30 cellular contexts compared by ENCODE assay signal in the genomic region with DNA sequence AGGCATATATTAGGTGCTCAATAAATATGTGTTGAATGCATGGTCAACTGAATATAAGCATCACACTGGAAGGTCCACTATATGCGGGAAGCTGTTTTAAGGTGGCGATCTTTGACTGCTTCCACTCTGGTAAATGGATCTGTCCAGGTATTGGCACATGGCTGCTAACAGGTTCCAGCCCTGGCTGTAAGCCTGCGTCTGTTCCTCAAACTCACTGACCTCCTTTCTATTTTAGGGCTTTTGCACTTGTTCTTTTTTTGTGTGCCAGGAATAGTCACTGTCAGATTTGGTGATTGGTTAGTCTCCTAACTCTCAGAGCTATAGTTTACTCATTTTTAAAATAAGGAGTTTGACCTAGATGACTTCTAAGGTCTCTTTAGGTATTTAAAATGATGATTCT. TPM values are rescaled to one million over a fixed set of nuclear protein-coding genes. Genes with fewer than 3 reads are reported as not detected.
"Had no signal": no experiment of that assay in that cellular context is flagged by ENCODE, and none has a peak within 500 bp of the region (broad histone marks: within the 10 kb centered on the region; RNA-seq: fewer than 3 reads in every experiment).

No MANE protein-coding gene starts in this region.

- H3K4me1 ChIP-seq: breast epithelium, colonic mucosa had no signal

- DNase-seq: activated CD4-positive, alpha-beta memory T cell treated with anti-CD3 and anti-CD28 coated beads for 36 hours; activated CD4-positive, alpha-beta T cell treated with anti-CD3 and anti-CD28 coated beads for 36 hours; activated CD4-positive, alpha-beta T cell treated with anti-CD3 and anti-CD28 coated beads, Interleukin-2, amount 10 ng/mL, durations not matched to agents 24 days and 14 days; activated CD4-positive, CD25-positive, alpha-beta regulatory T cell; activated CD4-positive, CD25-positive, alpha-beta regulatory T cell treated with anti-CD3 and anti-CD28 coated beads, Interleukin-2, amount 50 U/mL, for 72 hours; activated CD8-positive, alpha-beta memory T cell treated with anti-CD3 and anti-CD28 coated beads, Interleukin-2, amount 10 ng/mL, durations not matched to agents 7 days and 5 days; activated CD8-positive, alpha-beta memory T cell treated with anti-CD3 and anti-CD28 coated beads, Interleukin-2, amount 50 U/mL, for 4 hours; activated CD8-positive, alpha-beta T cell treated with anti-CD3 and anti-CD28 coated beads, Interleukin-2, amount 10 ng/mL, durations not matched to agents 7 days and 5 days; activated gamma-delta T cell; activated naive CD4-positive, alpha-beta T cell; activated naive CD4-positive, alpha-beta T cell treated with anti-CD3 and anti-CD28 coated beads, Interleukin-2, amount 10 ng/mL, durations not matched to agents 7 days and 5 days; activated naive CD8-positive, alpha-beta T cell treated with anti-CD3 and anti-CD28 coated beads, Interleukin-2, amount 10 ng/mL, durations not matched to agents 7 days and 5 days; activated T-cell treated with anti-CD3 and anti-CD28 coated beads, Interleukin-2, amount 50 U/mL, for 1 hour; activated T-cell treated with anti-CD3 and anti-CD28 coated beads, Interleukin-2, amount 50 U/mL, for 72 hours; colonic mucosa; effector CD8-positive, alpha-beta T cell; foreskin fibroblast; glutamatergic neuron; heart left ventricle; T-helper 2 cell had no signal

- H3K27me3 ChIP-seq: ascending aorta, breast epithelium, cardiac muscle cell, colonic mucosa, heart left ventricle had no signal

- H3K27ac ChIP-seq: ascending aorta, breast epithelium, cardiac muscle cell, colonic mucosa, epithelial cell of prostate, heart left ventricle had no signal

- H3K9me3 ChIP-seq: ascending aorta, breast epithelium, colonic mucosa, heart left ventricle had no signal

- H3K36me3 ChIP-seq: ascending aorta, breast epithelium, cardiac muscle cell, colonic mucosa had no signal

- FAIRE-seq: endometrium, endothelial cell of umbilical vein, frontal cortex had no signal

- H3K4me3 ChIP-seq: ascending aorta, breast epithelium, cardiac muscle cell, colonic mucosa, heart left ventricle had no signal

- ATAC-seq: activated CD4-positive, alpha-beta T cell treated with anti-CD3 and anti-CD28 coated beads for 36 hours; activated CD8-positive, alpha-beta memory T cell treated with anti-CD3 and anti-CD28 coated beads, Interleukin-2, amount 10 ng/mL, durations not matched to agents 7 days and 5 days; activated CD8-positive, alpha-beta T cell treated with anti-CD3 and anti-CD28 coated beads, Interleukin-2, amount 10 ng/mL, durations not matched to agents 7 days and 5 days; activated naive CD4-positive, alpha-beta T cell treated with anti-CD3 and anti-CD28 coated beads, Interleukin-2, amount 50 U/mL, for 72 hours; activated T-cell treated with anti-CD3 and anti-CD28 coated beads, Interleukin-2, amount 50 U/mL, for 72 hours had no signal

RNA-seq across cellular contexts. Expression of a gene that starts 46.2 kb away (rescaled TPM):
- total RNA-seq: activated CD4-positive, alpha-beta memory T cell treated with anti-CD3 and anti-CD28 coated beads for 36 hours; activated CD4-positive, alpha-beta T cell treated with anti-CD3 and anti-CD28 coated beads for 36 hours; activated CD4-positive, alpha-beta T cell treated with anti-CD3 and anti-CD28 coated beads, Interleukin-2, amount 10 ng/mL, durations not matched to agents 24 days and 14 days; activated CD8-positive, alpha-beta memory T cell treated with anti-CD3 and anti-CD28 coated beads for 36 hours; activated CD8-positive, alpha-beta memory T cell treated with anti-CD3 and anti-CD28 coated beads, Interleukin-2, amount 10 ng/mL, durations not matched to agents 7 days and 5 days; activated CD8-positive, alpha-beta T cell treated with anti-CD3 and anti-CD28 coated beads, Interleukin-2, amount 10 ng/mL, durations not matched to agents 7 days and 5 days; activated naive CD4-positive, alpha-beta T cell treated with anti-CD3 and anti-CD28 coated beads, Interleukin-2, amount 50 U/mL, for 72 hours; activated naive CD8-positive, alpha-beta T cell treated with anti-CD3 and anti-CD28 coated beads, Interleukin-2, amount 10 ng/mL, durations not matched to agents 7 days and 5 days; endothelial cell of umbilical vein; T-helper 1 cell treated with Interleukin-12 subunit alpha and Interleukin-12 subunit beta and Interleukin-4 antibody, amounts not matched to agents 30 ng/mL and 1 ng/mL, for 36 hours had no signal
